Comparison of ENCODE assay signal across 8 cellular contexts in genomic region chr7:1459930-1460756, GRCh38. TPM values are rescaled to one million over a fixed set of nuclear protein-coding genes. Genes with fewer than 3 reads are reported as not detected.
DNase-seq lines count a peak whose midpoint lies in the region; ATAC-seq and TF ChIP-seq lines count a peak whose summit lies in the region.

No MANE protein-coding gene starts in this region.

- peaks cover 29 to 42% of the 10 kb centered on the region in 2 experiments for H3K4me1 ChIP-seq in trophoblast cell (ENCODE audit: control insufficient read depth in 1 of 2, insufficient read depth in 2 of 2, low read length in 2 of 2)

- intact Hi-C loops in activated CD4-positive, alpha-beta T cell treated with anti-CD3 and anti-CD28 coated beads for 36 hours (cut with DNase I, micrococcal nuclease): loop anchor here (1.0 to 5.0 kb wide), 15 partner anchors 43 to 1171 kb away; partner anchors contain the start of genes INTS1 (in 2 of the 2), COX19 (in 1 of the 2), GET4 (in 1 of the 2) and GPR146 (in 1 of the 2)

- no peaks in the 10 kb centered on the region for H3K36me3 ChIP-seq in trophoblast cell (ENCODE audit: control insufficient read depth in 1 of 2, insufficient read depth in 2 of 2, low read length in 2 of 2)

- no peaks in the 10 kb centered on the region for H3K36me3 Mint-ChIP-seq in activated CD4-positive, alpha-beta T cell treated with anti-CD3 and anti-CD28 coated beads for 36 hours (ENCODE audit: low read depth)
- no peaks in the 10 kb centered on the region for H3K36me3 Mint-ChIP-seq in T-helper 2 cell treated with Interferon-gamma antibody and Interleukin-4, amounts not matched to agents 5 μg/mL and 100 μg/mL, for 36 hours (ENCODE audit: low read depth)

- peaks cover 14% of the 10 kb centered on the region for H3K79me1 ChIP-seq in trophoblast cell (ENCODE audit: low read length)

- peak overlapping the region; percentile 37 for H3K27ac Mint-ChIP-seq in activated CD4-positive, alpha-beta T cell treated with anti-CD3 and anti-CD28 coated beads for 36 hours
- no peak overlapping the region for H3K27ac Mint-ChIP-seq in T-helper 2 cell treated with Interferon-gamma antibody and Interleukin-4, amounts not matched to agents 5 μg/mL and 100 μg/mL, for 36 hours

- H3K4me1 Mint-ChIP-seq in activated CD4-positive, alpha-beta T cell treated with anti-CD3 and anti-CD28 coated beads for 36 hours: peaks cover 7% of the 10 kb centered on the region
- H3K4me1 Mint-ChIP-seq in T-helper 2 cell treated with Interferon-gamma antibody and Interleukin-4, amounts not matched to agents 5 μg/mL and 100 μg/mL, for 36 hours (ENCODE audit: low read depth): peaks cover 3% of the 10 kb centered on the region

- peak overlapping the region; percentile 16 for H3K14ac ChIP-seq in trophoblast cell (ENCODE audit: low read length)

- H2BK12ac ChIP-seq in trophoblast cell (ENCODE audit: low read length): peak overlapping the region; percentile 21

- H4K91ac ChIP-seq in trophoblast cell (ENCODE audit: low read depth, low read length): peak overlapping the region; percentile 79

- peak overlapping the region; percentile 15 for H2AFZ ChIP-seq in trophoblast cell (ENCODE audit: insufficient read depth, low read length, poor library complexity)

- H4K8ac ChIP-seq in trophoblast cell (ENCODE audit: low read depth, low read length): peak overlapping the region; percentile 83

- no peaks in the 10 kb centered on the region for H3K27me3 Mint-ChIP-seq in activated CD4-positive, alpha-beta T cell treated with anti-CD3 and anti-CD28 coated beads for 36 hours
- H3K27me3 Mint-ChIP-seq in T-helper 2 cell treated with Interferon-gamma antibody and Interleukin-4, amounts not matched to agents 5 μg/mL and 100 μg/mL, for 36 hours (ENCODE audit: low read depth): peaks cover 3% of the 10 kb centered on the region

- peak overlapping the region; percentile 42 for H3K4ac ChIP-seq in trophoblast cell (ENCODE audit: low read depth, low read length)

- no peaks in the 10 kb centered on the region for H3K9me3 Mint-ChIP-seq in activated CD4-positive, alpha-beta T cell treated with anti-CD3 and anti-CD28 coated beads for 36 hours (ENCODE audit: low read depth)
- no peaks in the 10 kb centered on the region for H3K9me3 Mint-ChIP-seq in T-helper 2 cell treated with Interferon-gamma antibody and Interleukin-4, amounts not matched to agents 5 μg/mL and 100 μg/mL, for 36 hours

- no peak overlapping the region for H3K23ac ChIP-seq in trophoblast cell (ENCODE audit: low read length)

- peak overlapping the region; percentile 72 for H3K18ac ChIP-seq in trophoblast cell (ENCODE audit: low read length)

- H3K27me3 ChIP-seq in trophoblast cell (ENCODE audit: insufficient read depth, low read length): no peaks in the 10 kb centered on the region

- H3K4me3 ChIP-seq in fibroblast of villous mesenchyme (ENCODE audit: low read depth, low read length) (peak overlapping the region; percentile 57), trophoblast cell (ENCODE audit: low read depth, low read length) (no peak overlapping the region)

- CTCF ChIA-PET in activated CD4-positive, alpha-beta T cell treated with anti-CD3 and anti-CD28 coated beads for 36 hours (lab: Charles Lee): interaction anchor here (0.7 to 0.8 kb wide), 2 partner anchors 14 to 589 kb away, joined by 4 read pairs; no protein-coding TSS in a partner anchor

- H3K9me3 ChIP-seq in trophoblast cell (ENCODE audit: insufficient read depth, low read depth, low read length): peaks cover 2% of the 10 kb centered on the region

- no peak overlapping the region for H3K9ac ChIP-seq in trophoblast cell (ENCODE audit: low read length)

- peak overlapping the region; percentile 67 for H4K12ac ChIP-seq in trophoblast cell (ENCODE audit: low read depth, low read length)

- peak overlapping the region; percentile 59 for H3K4me2 ChIP-seq in trophoblast cell (ENCODE audit: low read length)

- peak overlapping the region; percentile 4 for H2BK120ac ChIP-seq in trophoblast cell (ENCODE audit: insufficient read depth, low read length, poor library complexity)

- H2BK5ac ChIP-seq in trophoblast cell (ENCODE audit: low read depth, low read length, poor library complexity): no peak overlapping the region

- peak overlapping the region; percentile 40 for H2AK5ac ChIP-seq in trophoblast cell (ENCODE audit: low read length)

- DNase-seq in activated CD4-positive, alpha-beta T cell treated with anti-CD3 and anti-CD28 coated beads for 36 hours: peak; percentile 39
- no peak for DNase-seq in activated CD4-positive, alpha-beta T cell treated with anti-CD3 and anti-CD28 coated beads, Interleukin-2, amount 50 U/mL, for 4 hours
- DNase-seq in T-helper 2 cell treated with Interferon-gamma antibody and Interleukin-4, amounts not matched to agents 5 μg/mL and 100 μg/mL, for 36 hours (ENCODE audit: low spot score): no peak
- DNase-seq in fibroblast of villous mesenchyme (ENCODE audit: low read depth) (peak; percentile 44), trophoblast cell (peak in 1 of 2 donors; percentile 23), NCI-H2107 (lab: John Stamatoyannopoulos, UW) (no peak), HCEC 1CT (no peak), occipital lobe (lab: John Stamatoyannopoulos, UW) (no peak)

- WGBS in trophoblast cell (ENCODE audit: extremely low coverage, insufficient coverage, insufficient read length): no CpG with 5 or more reads among the region's 28 CpGs

- H3K27ac ChIP-seq in trophoblast cell (ENCODE audit: low read depth, low read length): no peak overlapping the region

- H3K79me2 ChIP-seq in trophoblast cell (ENCODE audit: control insufficient read depth, insufficient read depth, low read length, poor library complexity): peaks cover 6% of the 10 kb centered on the region

- POLR2A ChIA-PET in activated CD4-positive, alpha-beta T cell treated with anti-CD3 and anti-CD28 coated beads for 36 hours (lab: Charles Lee): no interaction called here

- ATAC-seq in activated CD4-positive, alpha-beta T cell treated with anti-CD3 and anti-CD28 coated beads for 36 hours: no peak

- peak overlapping the region; percentile 45 for H3K4me3 Mint-ChIP-seq in activated CD4-positive, alpha-beta T cell treated with anti-CD3 and anti-CD28 coated beads for 36 hours
- peak overlapping the region; percentile 69 for H3K4me3 Mint-ChIP-seq in T-helper 2 cell treated with Interferon-gamma antibody and Interleukin-4, amounts not matched to agents 5 μg/mL and 100 μg/mL, for 36 hours

- TF ChIP-seq CTCF in fibroblast of villous mesenchyme (IDR thresholded peaks at IDR 0.05; ENCODE audit: insufficient read depth, low read depth, low read length): no peak

RNA-seq across cellular contexts. Expression of gene MICALL2, which starts 0.9 kb away (rescaled TPM):
- total RNA-seq in activated CD4-positive, alpha-beta T cell treated with anti-CD3 and anti-CD28 coated beads for 36 hours: 1 to 10 TPM; 1.9 to 2.7 TPM
- 25.4 and 34.5 TPM in 2 replicates for total RNA-seq in fibroblast of villous mesenchyme
- 150 and 168 TPM in 2 replicates for polyA plus RNA-seq in trophoblast cell (2013)
- total RNA-seq in occipital lobe: 4.2 TPM

RNA-seq across cellular contexts. Expression of gene INTS1, which starts 44.0 kb away (rescaled TPM):
- total RNA-seq in activated CD4-positive, alpha-beta T cell treated with anti-CD3 and anti-CD28 coated beads for 36 hours: 10 to 100 TPM; 78.1 to 81.7 TPM
- 45.3 and 69.9 TPM in 2 replicates for total RNA-seq in fibroblast of villous mesenchyme
- polyA plus RNA-seq in trophoblast cell (2013): 35.4 and 39.0 TPM in 2 replicates
- 15.8 TPM for total RNA-seq in occipital lobe

Comparison
In these comparisons a context has a peak if more than half of its experiments do, and no peak if none do; other contexts are left out.
1. DNase-seq: peak in activated CD4-positive, alpha-beta T cell treated with anti-CD3 and anti-CD28 coated beads for 36 hours (single experiment) and fibroblast of villous mesenchyme (single experiment); none in activated CD4-positive, alpha-beta T cell treated with anti-CD3 and anti-CD28 coated beads, Interleukin-2, amount 50 U/mL, for 4 hours (0 of 2), T-helper 2 cell treated with Interferon-gamma antibody and Interleukin-4, amounts not matched to agents 5 μg/mL and 100 μg/mL, for 36 hours (single experiment), NCI-H2107 (single experiment), HCEC 1CT (single experiment) and occipital lobe (single experiment).